ENCODE assay signal across 32 cellular contexts in the genomic region with DNA sequence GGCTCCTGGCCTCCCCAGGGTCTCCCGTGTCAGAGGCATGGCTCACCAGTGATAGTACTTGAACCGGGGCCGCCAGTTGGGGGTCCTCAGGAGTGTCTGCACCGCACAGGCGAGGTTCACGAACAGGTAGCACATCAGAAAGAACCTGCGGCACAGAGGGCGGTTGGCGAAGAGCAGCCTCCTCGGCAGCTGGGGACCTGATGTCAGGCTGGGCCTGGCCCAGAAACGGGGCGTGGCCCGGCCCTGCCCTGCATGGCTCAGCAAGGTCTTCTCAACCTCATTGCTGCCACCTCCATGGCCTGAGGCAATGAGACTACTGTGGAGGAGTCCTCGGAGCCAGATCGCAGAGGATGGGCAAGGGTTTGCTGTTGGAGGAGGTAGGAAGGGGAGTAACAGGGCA. TPM values are rescaled to one million over a fixed set of nuclear protein-coding genes. Genes with fewer than 3 reads are reported as not detected.
DNase-seq lines count a peak whose midpoint lies in the region; ATAC-seq, FAIRE-seq and TF ChIP-seq lines count a peak whose summit lies in the region.
"Had no signal": no experiment of that assay in that cellular context is flagged by ENCODE, and none has a peak within 500 bp of the region (broad histone marks: within the 10 kb centered on the region; RNA-seq: fewer than 3 reads in every experiment).

No MANE protein-coding gene starts in this region.

- DNase-seq in T-helper 2 cell treated with Interferon-gamma antibody and Interleukin-4, amounts not matched to agents 5 μg/mL and 100 μg/mL, for 36 hours (ENCODE audit: low spot score), result no peak
- DNase-seq in T-helper 2 cell (no peak), HepG2 (ENCODE audit: low spot score) (no peak), right lobe of liver (no peak), foreskin keratinocyte (no peak), cerebellum (ENCODE audit: low spot score) (no peak)
- no peak for DNase-seq in activated naive CD8-positive, alpha-beta T cell treated with anti-CD3 and anti-CD28 coated beads, Interleukin-2, amount 50 U/mL, for 24 hours
- DNase-seq in effector CD4-positive, alpha-beta T cell, result no peak
- DNase-seq: activated CD8-positive, alpha-beta memory T cell treated with anti-CD3 and anti-CD28 coated beads for 24 hours; activated gamma-delta T cell; activated T-cell treated with anti-CD3 and anti-CD28 coated beads, Interleukin-2, amount 50 U/mL, for 1 hour; CD4-positive, CD25-positive, alpha-beta regulatory T cell; left cardiac atrium; NCI-H1105; NCI-H187; NCI-H2171; nephron progenitor cell; ovary; retina; stimulated activated CD4-positive, alpha-beta T cell treated with anti-CD3 and anti-CD28 coated beads, Interleukin-1b, Interleukin-23, amount 100 ng/mL, for 48 hours had no signal

- H2AFZ ChIP-seq in HepG2 (ENCODE audit: low read length), result no peak overlapping the region
- H2AFZ ChIP-seq: hepatocyte had no signal

- H3K27me3 Mint-ChIP-seq in T-helper 2 cell treated with Interferon-gamma antibody and Interleukin-4, amounts not matched to agents 5 μg/mL and 100 μg/mL, for 36 hours (ENCODE audit: low read depth), result no peaks in the 10 kb centered on the region
- no peaks in the 10 kb centered on the region for H3K27me3 Mint-ChIP-seq in activated naive CD8-positive, alpha-beta T cell treated with anti-CD3 and anti-CD28 coated beads, Interleukin-2, amount 50 U/mL, for 24 hours
- H3K27me3 Mint-ChIP-seq: brain; CD4-positive, CD25-positive, alpha-beta regulatory T cell; memory B cell; stimulated activated naive CD8-positive, alpha-beta T cell treated with anti-CD3 and anti-CD28 coated beads, Interleukin-15, Interleukin-2, amounts not matched to agents 100 ng/mL and 50 ng/mL, for 24 hours had no signal

- peaks cover 16% of the 10 kb centered on the region for H3K36me3 Mint-ChIP-seq in T-helper 2 cell treated with Interferon-gamma antibody and Interleukin-4, amounts not matched to agents 5 μg/mL and 100 μg/mL, for 36 hours (ENCODE audit: low read depth)
- H3K36me3 Mint-ChIP-seq in activated naive CD8-positive, alpha-beta T cell treated with anti-CD3 and anti-CD28 coated beads, Interleukin-2, amount 50 U/mL, for 24 hours (ENCODE audit: low read depth), result no peaks in the 10 kb centered on the region

- H3K79me2 ChIP-seq in HepG2 (ENCODE audit: insufficient read depth, low read length), result no peaks in the 10 kb centered on the region
- H3K79me2 ChIP-seq: hepatocyte had no signal

- POLR2A ChIA-PET in HepG2 (lab: Yijun Ruan, JAX), result interaction anchor here (13.6 kb wide), 1 partner anchor 16 kb away, joined by 226 read pairs; a partner anchor contains a TSS

- TF ChIP-seq POLR2A in HepG2 (IDR thresholded peaks at IDR 0.05; ENCODE audit: insufficient read depth in 1 of 2, low read depth in 2 of 2, low read length in 2 of 2), result no peak
- TF ChIP-seq POLR2A in right lobe of liver (IDR thresholded peaks at IDR 0.05), result no peak

- H3K4me3 ChIP-seq in HepG2 (replicated peaks in 1 of 3; ENCODE audit: insufficient read depth in 1 of 3, low read depth in 2 of 3, low read length in 3 of 3), result no peak overlapping the region
- no peak overlapping the region for H3K4me3 ChIP-seq in right lobe of liver
- H3K4me3 ChIP-seq: hepatocyte, K562, ovary, SK-N-MC had no signal

- intact Hi-C loops in HepG2 (cut with micrococcal nuclease; ENCODE audit: unreplicated experiment) (no loop called here), right lobe of liver (cut with DNase I) (no loop called here)

- ATAC-seq in HepG2 (no peak), right lobe of liver (no peak), foreskin keratinocyte (peak; percentile 13)
- ATAC-seq in activated naive CD8-positive, alpha-beta T cell treated with anti-CD3 and anti-CD28 coated beads, Interleukin-2, amount 50 U/mL, for 24 hours, result no peak
- ATAC-seq: K562, left cardiac atrium had no signal

- no peaks in the 10 kb centered on the region for H3K9me3 ChIP-seq in HepG2 (ENCODE audit: low read length)
- no peaks in the 10 kb centered on the region for H3K9me3 ChIP-seq in right lobe of liver
- H3K9me3 ChIP-seq: ovary had no signal

- H4K20me1 ChIP-seq in HepG2 (ENCODE audit: insufficient read depth, low read length), result peaks cover 1% of the 10 kb centered on the region; the same call in 1 of the 2 replicates

- TF ChIP-seq EP300 in HepG2 (IDR thresholded peaks at IDR 0.05; ENCODE audit: low read depth in 2 of 2, low read length in 2 of 2) (no peak), HepG2 (CRISPR knock-in tag; IDR thresholded peaks at IDR 0.05; ENCODE audit: borderline replicate concordance) (no peak)

- H3K9ac ChIP-seq in HepG2 (ENCODE audit: insufficient read depth, low read depth, low read length), result no peak overlapping the region

- H3K4me1 ChIP-seq in HepG2 (ENCODE audit: insufficient read depth, low read length) (peaks cover 31% of the 10 kb centered on the region), right lobe of liver (peaks cover 0 to 9% (median 6%) of the 10 kb centered on the region in 4 donors), foreskin keratinocyte (no peaks in the 10 kb centered on the region)

- 97% methylated on average over 14 of the region's 15 CpGs for WGBS in HepG2 (ENCODE audit: low lambda C conversion rate)
- 90% methylated on average over 12 of the region's 15 CpGs for WGBS in right lobe of liver (ENCODE audit: insufficient coverage, low coverage, low lambda C conversion rate, missing lambda C conversion rate)

- no peak overlapping the region for H3K4me3 Mint-ChIP-seq in T-helper 2 cell treated with Interferon-gamma antibody and Interleukin-4, amounts not matched to agents 5 μg/mL and 100 μg/mL, for 36 hours
- no peak overlapping the region for H3K4me3 Mint-ChIP-seq in activated naive CD8-positive, alpha-beta T cell treated with anti-CD3 and anti-CD28 coated beads, Interleukin-2, amount 50 U/mL, for 24 hours
- H3K4me3 Mint-ChIP-seq: brain; CD4-positive, CD25-positive, alpha-beta regulatory T cell; memory B cell; nephron progenitor cell; stimulated activated naive CD8-positive, alpha-beta T cell treated with anti-CD3 and anti-CD28 coated beads, Interleukin-15, Interleukin-2, amounts not matched to agents 100 ng/mL and 50 ng/mL, for 24 hours had no signal

- TF ChIP-seq RAD21 in HepG2 (CRISPR knock-in tag; IDR thresholded peaks at IDR 0.05), result no peak

- H3K27ac ChIP-seq in HepG2 (ENCODE audit: extremely low read length, insufficient read depth, low read length) (no peak overlapping the region), right lobe of liver (no peak overlapping the region), foreskin keratinocyte (no peak overlapping the region)
- H3K27ac ChIP-seq: hepatocyte, ovary, SK-N-MC had no signal

- H3K27me3 ChIP-seq in HepG2 (ENCODE audit: control insufficient read depth in 1 of 2, insufficient read depth in 2 of 2, low read length in 2 of 2) (no peaks in the 10 kb centered on the region), right lobe of liver (no peaks in the 10 kb centered on the region), foreskin keratinocyte (no peaks in the 10 kb centered on the region)
- H3K27me3 ChIP-seq: hepatocyte, ovary had no signal

- no peak for FAIRE-seq in HepG2 (lab: Jason Lieb, UNC)
- FAIRE-seq: A204.1, endothelial cell of umbilical vein, K562, urothelium cell line had no signal

- no TSS peak for BruUV-seq in HepG2 (replicated peaks; lab: Mats Ljungman, UMichigan)

- H3K36me3 ChIP-seq in HepG2 (replicated peaks in 1 of 2; ENCODE audit: control insufficient read depth in 1 of 2, insufficient read depth in 2 of 2, low read length in 2 of 2) (peaks cover 60 to 80% of the 10 kb centered on the region in 2 experiments), right lobe of liver (peaks cover 0 to 43% (median 18%) of the 10 kb centered on the region in 4 donors)
- H3K36me3 ChIP-seq: ovary had no signal

- TF ChIP-seq CTCF in HepG2 (CRISPR knock-in tag; IDR thresholded peaks at IDR 0.05) (no peak), right lobe of liver (IDR thresholded peaks at IDR 0.05) (no peak), foreskin keratinocyte (conservative IDR thresholded peaks at IDR 0.05) (no peak)

- peak overlapping the region; percentile 53 for H3K27ac Mint-ChIP-seq in T-helper 2 cell treated with Interferon-gamma antibody and Interleukin-4, amounts not matched to agents 5 μg/mL and 100 μg/mL, for 36 hours
- H3K27ac Mint-ChIP-seq in activated naive CD8-positive, alpha-beta T cell treated with anti-CD3 and anti-CD28 coated beads, Interleukin-2, amount 50 U/mL, for 24 hours, result no peak overlapping the region
- H3K27ac Mint-ChIP-seq: memory B cell; nephron progenitor cell; stimulated activated naive CD8-positive, alpha-beta T cell treated with anti-CD3 and anti-CD28 coated beads, Interleukin-15, Interleukin-2, amounts not matched to agents 100 ng/mL and 50 ng/mL, for 24 hours had no signal

- H3K9me3 Mint-ChIP-seq in T-helper 2 cell treated with Interferon-gamma antibody and Interleukin-4, amounts not matched to agents 5 μg/mL and 100 μg/mL, for 36 hours, result no peaks in the 10 kb centered on the region
- no peaks in the 10 kb centered on the region for H3K9me3 Mint-ChIP-seq in activated naive CD8-positive, alpha-beta T cell treated with anti-CD3 and anti-CD28 coated beads, Interleukin-2, amount 50 U/mL, for 24 hours
- H3K9me3 Mint-ChIP-seq: brain; CD4-positive, CD25-positive, alpha-beta regulatory T cell; memory B cell; nephron progenitor cell; stimulated activated naive CD8-positive, alpha-beta T cell treated with anti-CD3 and anti-CD28 coated beads, Interleukin-15, Interleukin-2, amounts not matched to agents 100 ng/mL and 50 ng/mL, for 24 hours had no signal

- H3K4me1 Mint-ChIP-seq in T-helper 2 cell treated with Interferon-gamma antibody and Interleukin-4, amounts not matched to agents 5 μg/mL and 100 μg/mL, for 36 hours (ENCODE audit: low read depth), result no peaks in the 10 kb centered on the region
- H3K4me1 Mint-ChIP-seq in activated naive CD8-positive, alpha-beta T cell treated with anti-CD3 and anti-CD28 coated beads, Interleukin-2, amount 50 U/mL, for 24 hours, result no peaks in the 10 kb centered on the region
- H3K4me1 Mint-ChIP-seq: CD4-positive, CD25-positive, alpha-beta regulatory T cell; memory B cell had no signal

- no peak overlapping the region for H3K4me2 ChIP-seq in HepG2 (ENCODE audit: low read depth, low read length)
- H3K4me2 ChIP-seq: hepatocyte had no signal

- in situ Hi-C loops in HepG2 (cut with HindIII; ENCODE audit: extremely low pct_ligation_motif_present, low pct_unique_long_range_greater_than_20kb), result no loop called here

- CTCF ChIA-PET in HepG2 (lab: Yijun Ruan, JAX; ENCODE audit: low intra/inter-chr PET ratio, low total read pairs), result no interaction called here

RNA-seq across cellular contexts. Expression of a gene that starts 4.1 kb away (rescaled TPM):
- 13.2 and 36.1 TPM in 2 replicates for total RNA-seq in HepG2 (2016; rRNA removed; fragmentation: Illumina TruSeq; extraction: Trizol)
- total RNA-seq in HepG2 (2016; cell fraction: cytosol; rRNA removed; fragmentation: Illumina TruSeq; extraction: Trizol; ENCODE audit: low read depth), result 21.4 and 35.2 TPM in 2 replicates
- 15.3 and 43.4 TPM in 2 replicates for total RNA-seq in HepG2 (2016; cell fraction: insoluble cytoplasmic fraction; rRNA removed; fragmentation: Illumina TruSeq; extraction: Trizol)
- 28.1 and 30.3 TPM in 2 replicates for total RNA-seq in HepG2 (2016; cell fraction: membrane; rRNA removed; fragmentation: Illumina TruSeq; extraction: Trizol)
- 38.4 and 54.9 TPM in 2 replicates for total RNA-seq in HepG2 (2016; cell fraction: nucleus; rRNA removed; fragmentation: Illumina TruSeq; extraction: Trizol)
- polyA plus RNA-seq in HepG2 (2011; rRNA removed), result 38.9 and 46.0 TPM in 2 replicates
- polyA plus RNA-seq in HepG2 (2011; cell fraction: cytosol; rRNA removed), result 19.5 and 23.4 TPM in 2 replicates
- polyA plus RNA-seq in HepG2 (2011; cell fraction: nucleus; rRNA removed), result 217 and 291 TPM in 2 replicates
- 56.2 and 59.4 TPM in 2 replicates for polyA plus RNA-seq in HepG2 (2012)
- 28.0 and 29.1 TPM in 2 replicates for polyA plus RNA-seq in HepG2 (2016; cell fraction: cytosol; fragmentation: Illumina TruSeq; extraction: Trizol; ENCODE audit: low read depth)
- polyA plus RNA-seq in HepG2 (2016; cell fraction: insoluble cytoplasmic fraction; fragmentation: Illumina TruSeq; extraction: Trizol; ENCODE audit: low read depth), result 16.8 and 22.2 TPM in 2 replicates
- 27.6 and 33.3 TPM in 2 replicates for polyA plus RNA-seq in HepG2 (2016; cell fraction: membrane; fragmentation: Illumina TruSeq; extraction: Trizol; ENCODE audit: low read depth)
- polyA plus RNA-seq in HepG2 (2016; cell fraction: nucleus; fragmentation: Illumina TruSeq; extraction: Trizol; ENCODE audit: insufficient read depth, low read depth), result 213 and 231 TPM in 2 replicates
- polyA minus RNA-seq in HepG2 (2011; rRNA and poly(A)+ RNA removed; ENCODE audit: low replicate concordance), result 3.9 and 39.1 TPM in 2 replicates
- polyA minus RNA-seq in HepG2 (2011; cell fraction: cytosol; rRNA and poly(A)+ RNA removed), result 12.8 and 12.9 TPM in 2 replicates
- 24.2 and 31.6 TPM in 2 replicates for polyA minus RNA-seq in HepG2 (2011; cell fraction: nucleus; rRNA and poly(A)+ RNA removed)
- total RNA-seq in right lobe of liver, result 100 to 1,000 TPM in 4 of 6 experiments, 10 to 100 TPM in 2; 29.4 to 207 (median 137) TPM
- 19.2 and 24.8 TPM in 2 replicates for total RNA-seq in foreskin keratinocyte
- polyA plus RNA-seq in foreskin keratinocyte, result 25.6 and 29.9 TPM in 2 replicates
- total RNA-seq in cerebellum, result 23.2 TPM

RNA-seq across cellular contexts. Expression of a gene that starts 11.4 kb away (rescaled TPM):
- total RNA-seq in HepG2 (2016; rRNA removed; fragmentation: Illumina TruSeq; extraction: Trizol), result 65.9 and 71.3 TPM in 2 replicates
- 135 and 146 TPM in 2 replicates for total RNA-seq in HepG2 (2016; cell fraction: cytosol; rRNA removed; fragmentation: Illumina TruSeq; extraction: Trizol; ENCODE audit: low read depth)
- total RNA-seq in HepG2 (2016; cell fraction: insoluble cytoplasmic fraction; rRNA removed; fragmentation: Illumina TruSeq; extraction: Trizol), result 68.9 and 72.1 TPM in 2 replicates
- total RNA-seq in HepG2 (2016; cell fraction: membrane; rRNA removed; fragmentation: Illumina TruSeq; extraction: Trizol), result 107 and 122 TPM in 2 replicates
- 28.4 and 28.5 TPM in 2 replicates for total RNA-seq in HepG2 (2016; cell fraction: nucleus; rRNA removed; fragmentation: Illumina TruSeq; extraction: Trizol)
- 12.7 and 17.8 TPM in 2 replicates for polyA plus RNA-seq in HepG2 (2011; rRNA removed)
- polyA plus RNA-seq in HepG2 (2011; cell fraction: cytosol; rRNA removed), result 15.3 and 32.0 TPM in 2 replicates
- 23.8 and 27.0 TPM in 2 replicates for polyA plus RNA-seq in HepG2 (2011; cell fraction: nucleus; rRNA removed)
- 20.6 and 20.8 TPM in 2 replicates for polyA plus RNA-seq in HepG2 (2012)
- 128 and 158 TPM in 2 replicates for polyA plus RNA-seq in HepG2 (2016; cell fraction: cytosol; fragmentation: Illumina TruSeq; extraction: Trizol; ENCODE audit: low read depth)
- 65.0 and 66.8 TPM in 2 replicates for polyA plus RNA-seq in HepG2 (2016; cell fraction: insoluble cytoplasmic fraction; fragmentation: Illumina TruSeq; extraction: Trizol; ENCODE audit: low read depth)
- polyA plus RNA-seq in HepG2 (2016; cell fraction: membrane; fragmentation: Illumina TruSeq; extraction: Trizol; ENCODE audit: low read depth), result 86.7 and 90.6 TPM in 2 replicates
- polyA plus RNA-seq in HepG2 (2016; cell fraction: nucleus; fragmentation: Illumina TruSeq; extraction: Trizol; ENCODE audit: insufficient read depth, low read depth), result 32.5 and 33.1 TPM in 2 replicates
- 16.1 and 17.6 TPM in 2 replicates for polyA minus RNA-seq in HepG2 (2011; rRNA and poly(A)+ RNA removed; ENCODE audit: low replicate concordance)
- 5.4 and 12.7 TPM in 2 replicates for polyA minus RNA-seq in HepG2 (2011; cell fraction: cytosol; rRNA and poly(A)+ RNA removed)
- 7.2 and 9.8 TPM in 2 replicates for polyA minus RNA-seq in HepG2 (2011; cell fraction: nucleus; rRNA and poly(A)+ RNA removed)
- 10 to 100 TPM; 19.0 to 39.6 (median 22.7) TPM for total RNA-seq in right lobe of liver
- total RNA-seq in foreskin keratinocyte, result 43.5 and 46.3 TPM in 2 replicates
- polyA plus RNA-seq in foreskin keratinocyte, result 51.2 and 53.6 TPM in 2 replicates
- total RNA-seq in cerebellum, result 11.2 TPM

RNA-seq across cellular contexts. Expression of a gene that starts 16.4 kb away (rescaled TPM):
- total RNA-seq in HepG2 (2016; rRNA removed; fragmentation: Illumina TruSeq; extraction: Trizol) (1.1 and 2.7 TPM in 2 replicates), right lobe of liver (under 1 TPM in 3 of 6 experiments, not detected in 3; 0.12 to 0.49 (median 0.44) TPM), foreskin keratinocyte (0.31 and 0.35 TPM in 2 replicates), cerebellum (2.9 TPM)
- 1.7 and 2.0 TPM in 2 replicates for total RNA-seq in HepG2 (2016; cell fraction: cytosol; rRNA removed; fragmentation: Illumina TruSeq; extraction: Trizol; ENCODE audit: low read depth)
- 1.9 and 2.5 TPM in 2 replicates for total RNA-seq in HepG2 (2016; cell fraction: insoluble cytoplasmic fraction; rRNA removed; fragmentation: Illumina TruSeq; extraction: Trizol)
- 2.8 and 4.0 TPM in 2 replicates for total RNA-seq in HepG2 (2016; cell fraction: membrane; rRNA removed; fragmentation: Illumina TruSeq; extraction: Trizol)
- 2.4 and 3.4 TPM in 2 replicates for total RNA-seq in HepG2 (2016; cell fraction: nucleus; rRNA removed; fragmentation: Illumina TruSeq; extraction: Trizol)
- polyA plus RNA-seq in HepG2 (2011; rRNA removed) (1.7 and 1.9 TPM in 2 replicates), foreskin keratinocyte (0.60 and 0.62 TPM in 2 replicates)
- polyA plus RNA-seq in HepG2 (2011; cell fraction: cytosol; rRNA removed), result 0.82 and 1.1 TPM in 2 replicates
- polyA plus RNA-seq in HepG2 (2011; cell fraction: nucleus; rRNA removed), result 8.1 and 10.3 TPM in 2 replicates
- 0.86 and 2.7 TPM in 2 replicates for polyA plus RNA-seq in HepG2 (2012)
- 2.1 and 2.2 TPM in 2 replicates for polyA plus RNA-seq in HepG2 (2016; cell fraction: cytosol; fragmentation: Illumina TruSeq; extraction: Trizol; ENCODE audit: low read depth)
- polyA plus RNA-seq in HepG2 (2016; cell fraction: insoluble cytoplasmic fraction; fragmentation: Illumina TruSeq; extraction: Trizol; ENCODE audit: low read depth), result 0.96 and 3.6 TPM in 2 replicates
- polyA plus RNA-seq in HepG2 (2016; cell fraction: membrane; fragmentation: Illumina TruSeq; extraction: Trizol; ENCODE audit: low read depth), result 1.7 and 2.4 TPM in 2 replicates
- polyA plus RNA-seq in HepG2 (2016; cell fraction: nucleus; fragmentation: Illumina TruSeq; extraction: Trizol; ENCODE audit: insufficient read depth, low read depth), result 6.3 and 7.8 TPM in 2 replicates
- polyA minus RNA-seq in HepG2 (2011; rRNA and poly(A)+ RNA removed; ENCODE audit: low replicate concordance), result 1.8 and 2.2 TPM in 2 replicates
- polyA minus RNA-seq in HepG2 (2011; cell fraction: cytosol; rRNA and poly(A)+ RNA removed), result not detected in 2 replicates
- polyA minus RNA-seq in HepG2 (2011; cell fraction: nucleus; rRNA and poly(A)+ RNA removed), result 0.90 and 2.0 TPM in 2 replicates
- total RNA-seq: chondrocyte had no signal

RNA-seq across cellular contexts. Expression of a gene that starts 20.4 kb away (rescaled TPM):
- total RNA-seq in HepG2 (2016; rRNA removed; fragmentation: Illumina TruSeq; extraction: Trizol) (23.1 and 65.1 TPM in 2 replicates), right lobe of liver (10 to 100 TPM; 17.2 to 40.0 (median 21.9) TPM), foreskin keratinocyte (79.0 and 90.9 TPM in 2 replicates), cerebellum (44.6 TPM)
- total RNA-seq in HepG2 (2016; cell fraction: cytosol; rRNA removed; fragmentation: Illumina TruSeq; extraction: Trizol; ENCODE audit: low read depth), result 26.9 and 34.0 TPM in 2 replicates
- total RNA-seq in HepG2 (2016; cell fraction: insoluble cytoplasmic fraction; rRNA removed; fragmentation: Illumina TruSeq; extraction: Trizol), result 17.0 and 65.2 TPM in 2 replicates
- total RNA-seq in HepG2 (2016; cell fraction: membrane; rRNA removed; fragmentation: Illumina TruSeq; extraction: Trizol), result 31.5 and 34.1 TPM in 2 replicates
- total RNA-seq in HepG2 (2016; cell fraction: nucleus; rRNA removed; fragmentation: Illumina TruSeq; extraction: Trizol), result 87.0 and 109 TPM in 2 replicates
- polyA plus RNA-seq in HepG2 (2011; rRNA removed) (84.3 and 134 TPM in 2 replicates), foreskin keratinocyte (52.6 and 57.5 TPM in 2 replicates)
- polyA plus RNA-seq in HepG2 (2011; cell fraction: cytosol; rRNA removed), result 42.1 and 54.3 TPM in 2 replicates
- polyA plus RNA-seq in HepG2 (2011; cell fraction: nucleus; rRNA removed), result 687 and 790 TPM in 2 replicates
- 66.6 and 79.4 TPM in 2 replicates for polyA plus RNA-seq in HepG2 (2012)
- 9.6 and 12.5 TPM in 2 replicates for polyA plus RNA-seq in HepG2 (2016; cell fraction: cytosol; fragmentation: Illumina TruSeq; extraction: Trizol; ENCODE audit: low read depth)
- polyA plus RNA-seq in HepG2 (2016; cell fraction: insoluble cytoplasmic fraction; fragmentation: Illumina TruSeq; extraction: Trizol; ENCODE audit: low read depth), result 12.0 and 18.1 TPM in 2 replicates
- 17.2 and 19.1 TPM in 2 replicates for polyA plus RNA-seq in HepG2 (2016; cell fraction: membrane; fragmentation: Illumina TruSeq; extraction: Trizol; ENCODE audit: low read depth)
- polyA plus RNA-seq in HepG2 (2016; cell fraction: nucleus; fragmentation: Illumina TruSeq; extraction: Trizol; ENCODE audit: insufficient read depth, low read depth), result 253 and 270 TPM in 2 replicates
- 74.6 and 238 TPM in 2 replicates for polyA minus RNA-seq in HepG2 (2011; rRNA and poly(A)+ RNA removed; ENCODE audit: low replicate concordance)
- 48.3 and 54.6 TPM in 2 replicates for polyA minus RNA-seq in HepG2 (2011; cell fraction: cytosol; rRNA and poly(A)+ RNA removed)
- 152 and 193 TPM in 2 replicates for polyA minus RNA-seq in HepG2 (2011; cell fraction: nucleus; rRNA and poly(A)+ RNA removed)

RNA-seq across cellular contexts. Expression of a gene that starts 32.3 kb away (rescaled TPM):
- not detected in 2 replicates for total RNA-seq in HepG2 (2016; rRNA removed; fragmentation: Illumina TruSeq; extraction: Trizol)
- not detected in 2 replicates for total RNA-seq in HepG2 (2016; cell fraction: cytosol; rRNA removed; fragmentation: Illumina TruSeq; extraction: Trizol; ENCODE audit: low read depth)
- total RNA-seq in HepG2 (2016; cell fraction: insoluble cytoplasmic fraction; rRNA removed; fragmentation: Illumina TruSeq; extraction: Trizol), result not detected in 2 replicates
- not detected in 2 replicates for total RNA-seq in HepG2 (2016; cell fraction: membrane; rRNA removed; fragmentation: Illumina TruSeq; extraction: Trizol)
- total RNA-seq in HepG2 (2016; cell fraction: nucleus; rRNA removed; fragmentation: Illumina TruSeq; extraction: Trizol), result not detected in 2 replicates
- not detected in 2 replicates for polyA plus RNA-seq in HepG2 (2011; rRNA removed)
- not detected in 2 replicates for polyA plus RNA-seq in HepG2 (2011; cell fraction: cytosol; rRNA removed)
- polyA plus RNA-seq in HepG2 (2011; cell fraction: nucleus; rRNA removed), result not detected in 2 replicates
- not detected in 2 replicates for polyA plus RNA-seq in HepG2 (2012)
- polyA plus RNA-seq in HepG2 (2016; cell fraction: cytosol; fragmentation: Illumina TruSeq; extraction: Trizol; ENCODE audit: low read depth), result not detected in 2 replicates
- not detected in 2 replicates for polyA plus RNA-seq in HepG2 (2016; cell fraction: insoluble cytoplasmic fraction; fragmentation: Illumina TruSeq; extraction: Trizol; ENCODE audit: low read depth)
- not detected in 2 replicates for polyA plus RNA-seq in HepG2 (2016; cell fraction: membrane; fragmentation: Illumina TruSeq; extraction: Trizol; ENCODE audit: low read depth)
- not detected in 2 replicates for polyA plus RNA-seq in HepG2 (2016; cell fraction: nucleus; fragmentation: Illumina TruSeq; extraction: Trizol; ENCODE audit: insufficient read depth, low read depth)
- polyA minus RNA-seq in HepG2 (2011; rRNA and poly(A)+ RNA removed; ENCODE audit: low replicate concordance), result not detected in 2 replicates
- polyA minus RNA-seq in HepG2 (2011; cell fraction: cytosol; rRNA and poly(A)+ RNA removed), result not detected in 2 replicates
- polyA minus RNA-seq in HepG2 (2011; cell fraction: nucleus; rRNA and poly(A)+ RNA removed), result not detected in 2 replicates
- total RNA-seq in right lobe of liver, result under 1 TPM in 1 of 6 experiments, not detected in 5; 0.10 TPM
- total RNA-seq in foreskin keratinocyte, result not detected in 2 replicates
- not detected in 2 replicates for polyA plus RNA-seq in foreskin keratinocyte
- not detected for total RNA-seq in cerebellum
- total RNA-seq: chondrocyte, endothelial cell of umbilical vein, hepatocyte, HT1080, K562, left cardiac atrium, NCI-H460 had no signal
- polyA plus RNA-seq: hepatocyte, K562 had no signal
